1 cellular context compared by ENCODE assay signal in the genomic region with DNA sequence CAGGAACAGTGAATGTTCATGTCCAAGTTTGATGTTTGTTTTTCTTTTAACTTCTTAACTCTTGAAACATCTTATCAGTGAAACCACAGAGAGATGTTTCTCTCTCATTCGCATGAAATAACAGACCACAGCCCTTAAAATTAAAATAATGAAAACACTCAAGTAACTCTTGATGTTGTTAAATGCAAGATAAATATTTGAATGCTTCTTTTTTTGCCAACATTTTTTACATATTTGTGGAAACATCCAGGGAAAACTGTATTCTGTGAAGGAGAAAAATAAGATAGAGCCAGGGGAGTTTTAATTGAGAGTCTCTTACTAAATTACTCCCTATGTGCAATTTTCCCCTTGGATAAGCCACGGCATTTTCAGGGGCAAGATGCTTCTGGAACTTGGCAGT.
TF ChIP-seq lines count a peak whose summit lies in the region.

No MANE protein-coding gene starts in this region.

TF ChIP-seq in HEK293, 187 proteins besides CTCF, POLR2A, EP300 and RAD21:
- TF ChIP-seq, protein P1, sequence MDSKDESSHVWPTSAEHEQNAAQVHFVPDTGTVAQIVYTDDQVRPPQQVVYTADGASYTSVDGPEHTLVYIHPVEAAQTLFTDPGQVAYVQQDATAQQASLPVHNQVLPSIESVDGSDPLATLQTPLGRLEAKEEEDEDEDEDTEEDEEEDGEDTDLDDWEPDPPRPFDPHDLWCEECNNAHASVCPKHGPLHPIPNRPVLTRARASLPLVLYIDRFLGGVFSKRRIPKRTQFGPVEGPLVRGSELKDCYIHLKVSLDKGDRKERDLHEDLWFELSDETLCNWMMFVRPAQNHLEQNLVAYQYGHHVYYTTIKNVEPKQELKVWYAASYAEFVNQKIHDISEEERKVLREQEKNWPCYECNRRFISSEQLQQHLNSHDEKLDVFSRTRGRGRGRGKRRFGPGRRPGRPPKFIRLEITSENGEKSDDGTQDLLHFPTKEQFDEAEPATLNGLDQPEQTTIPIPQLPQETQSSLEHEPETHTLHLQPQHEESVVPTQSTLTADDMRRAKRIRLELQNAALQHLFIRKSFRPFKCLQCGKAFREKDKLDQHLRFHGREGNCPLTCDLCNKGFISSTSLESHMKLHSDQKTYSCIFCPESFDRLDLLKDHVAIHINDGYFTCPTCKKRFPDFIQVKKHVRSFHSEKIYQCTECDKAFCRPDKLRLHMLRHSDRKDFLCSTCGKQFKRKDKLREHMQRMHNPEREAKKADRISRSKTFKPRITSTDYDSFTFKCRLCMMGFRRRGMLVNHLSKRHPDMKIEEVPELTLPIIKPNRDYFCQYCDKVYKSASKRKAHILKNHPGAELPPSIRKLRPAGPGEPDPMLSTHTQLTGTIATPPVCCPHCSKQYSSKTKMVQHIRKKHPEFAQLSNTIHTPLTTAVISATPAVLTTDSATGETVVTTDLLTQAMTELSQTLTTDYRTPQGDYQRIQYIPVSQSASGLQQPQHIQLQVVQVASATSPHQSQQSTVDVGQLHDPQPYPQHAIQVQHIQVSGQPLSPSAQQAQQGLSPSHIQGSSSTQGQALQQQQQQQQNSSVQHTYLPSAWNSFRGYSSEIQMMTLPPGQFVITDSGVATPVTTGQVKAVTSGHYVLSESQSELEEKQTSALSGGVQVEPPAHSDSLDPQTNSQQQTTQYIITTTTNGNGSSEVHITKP (tag by site-specific recombination; IDR thresholded peaks at IDR 0.05): 0 out of 2 replicates have a peak, but pooled peaks have one; percentile 9
- TF ChIP-seq, protein P2, sequence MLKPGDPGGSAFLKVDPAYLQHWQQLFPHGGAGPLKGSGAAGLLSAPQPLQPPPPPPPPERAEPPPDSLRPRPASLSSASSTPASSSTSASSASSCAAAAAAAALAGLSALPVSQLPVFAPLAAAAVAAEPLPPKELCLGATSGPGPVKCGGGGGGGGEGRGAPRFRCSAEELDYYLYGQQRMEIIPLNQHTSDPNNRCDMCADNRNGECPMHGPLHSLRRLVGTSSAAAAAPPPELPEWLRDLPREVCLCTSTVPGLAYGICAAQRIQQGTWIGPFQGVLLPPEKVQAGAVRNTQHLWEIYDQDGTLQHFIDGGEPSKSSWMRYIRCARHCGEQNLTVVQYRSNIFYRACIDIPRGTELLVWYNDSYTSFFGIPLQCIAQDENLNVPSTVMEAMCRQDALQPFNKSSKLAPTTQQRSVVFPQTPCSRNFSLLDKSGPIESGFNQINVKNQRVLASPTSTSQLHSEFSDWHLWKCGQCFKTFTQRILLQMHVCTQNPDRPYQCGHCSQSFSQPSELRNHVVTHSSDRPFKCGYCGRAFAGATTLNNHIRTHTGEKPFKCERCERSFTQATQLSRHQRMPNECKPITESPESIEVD (tag by site-specific recombination; IDR thresholded peaks at IDR 0.05): peak; percentile 23; the same call in 1 of the 2 replicates
- TF ChIP-seq OSR2 (tag by site-specific recombination; IDR thresholded peaks at IDR 0.05): peak; percentile 14; the same call in 1 of the 2 replicates
- TF ChIP-seq ZSCAN30 (tag by site-specific recombination; IDR thresholded peaks at IDR 0.05): no peak
